Comparison of ENCODE assay signal across 8 cellular contexts in genomic region chr5:119322312-119322947, GRCh38. TPM values are rescaled to one million over a fixed set of nuclear protein-coding genes. Genes with fewer than 3 reads are reported as not detected.
DNase-seq lines count a peak whose midpoint lies in the region; ATAC-seq lines count a peak whose summit lies in the region.

No MANE protein-coding gene starts in this region.

- CTCF ChIA-PET in activated CD4-positive, alpha-beta T cell treated with anti-CD3 and anti-CD28 coated beads for 36 hours (lab: Charles Lee): interaction anchor here (0.6 to 2.4 kb wide), 12 partner anchors 12 to 89 kb away, joined by 3 to 14 read pairs (median 4); no protein-coding TSS in a partner anchor

- H3K27ac Mint-ChIP-seq in activated CD4-positive, alpha-beta T cell treated with anti-CD3 and anti-CD28 coated beads for 36 hours: peak overlapping the region; percentile 94

- H3K27me3 ChIP-seq in SJSA1 (replicated peaks) (no peaks in the 10 kb centered on the region), esophagus (ENCODE audit: control insufficient read depth in 1 of 2, insufficient read depth in 2 of 2, low read length in 2 of 2) (no peaks in the 10 kb centered on the region), subcutaneous abdominal adipose tissue (ENCODE audit: control insufficient read depth in 5 of 5, insufficient read depth in 4 of 5, low read length in 5 of 5) (no peaks in the 10 kb centered on the region)

- no peaks in the 10 kb centered on the region for H3K27me3 Mint-ChIP-seq in activated CD4-positive, alpha-beta T cell treated with anti-CD3 and anti-CD28 coated beads for 36 hours

- H3K9ac ChIP-seq in subcutaneous abdominal adipose tissue (ENCODE audit: low read length in 5 of 5): peak overlapping the region in 1 of 5 donors; percentile 41

- WGBS in esophagus, 2 donors: 66 to 70% methylated on average over 7 of the region's 7 CpGs

- H3K36me3 Mint-ChIP-seq in activated CD4-positive, alpha-beta T cell treated with anti-CD3 and anti-CD28 coated beads for 36 hours (ENCODE audit: low read depth): peaks cover 33% of the 10 kb centered on the region

- ATAC-seq in activated CD4-positive, alpha-beta T cell treated with anti-CD3 and anti-CD28 coated beads for 36 hours: no peak
- ATAC-seq in left lobe of liver: no peak

- peak overlapping the region; percentile 42 for H3K4me3 Mint-ChIP-seq in activated CD4-positive, alpha-beta T cell treated with anti-CD3 and anti-CD28 coated beads for 36 hours

- no peaks in the 10 kb centered on the region for H3K36me3 ChIP-seq in SJSA1
- no peaks in the 10 kb centered on the region for H3K36me3 ChIP-seq in esophagus (ENCODE audit: control insufficient read depth in 2 of 2, insufficient read depth in 2 of 2, low read length in 1 of 2)
- no peaks in the 10 kb centered on the region for H3K36me3 ChIP-seq in subcutaneous abdominal adipose tissue (ENCODE audit: control insufficient read depth in 5 of 5, insufficient read depth in 5 of 5, low read length in 5 of 5)

- peaks cover 96% of the 10 kb centered on the region for H3K4me1 Mint-ChIP-seq in activated CD4-positive, alpha-beta T cell treated with anti-CD3 and anti-CD28 coated beads for 36 hours

- H3K9me3 ChIP-seq in SJSA1 (replicated peaks): no peaks in the 10 kb centered on the region
- H3K9me3 ChIP-seq in esophagus (ENCODE audit: control insufficient read depth in 2 of 2, insufficient read depth in 1 of 2, low read depth in 1 of 2, low read length in 1 of 2): no peaks in the 10 kb centered on the region
- no peaks in the 10 kb centered on the region for H3K9me3 ChIP-seq in subcutaneous abdominal adipose tissue (ENCODE audit: control insufficient read depth in 5 of 5, low read length in 5 of 5)

- POLR2A ChIA-PET in activated CD4-positive, alpha-beta T cell treated with anti-CD3 and anti-CD28 coated beads for 36 hours (lab: Charles Lee): interaction anchor here (0.6 to 1.1 kb wide), 4 partner anchors 10 to 274 kb away, joined by 3 to 5 read pairs (median 4); partner anchors contain the start of gene DMXL1

- H3K27ac ChIP-seq in SJSA1 (peak overlapping the region; percentile 82; the same call in 1 of the 2 replicates), esophagus (ENCODE audit: low read depth in 2 of 2, low read length in 1 of 2) (peak overlapping the region; percentile 38 to 67), subcutaneous abdominal adipose tissue (ENCODE audit: low read depth, low read length) (peak overlapping the region; percentile 79)

- DNase-seq in activated CD4-positive, alpha-beta T cell treated with anti-CD3 and anti-CD28 coated beads for 36 hours: no peak
- no peak for DNase-seq in activated CD4-positive, alpha-beta T cell treated with anti-CD3 and anti-CD28 coated beads, Interleukin-2, amount 50 U/mL, for 48 hours
- DNase-seq in SJSA1 (ENCODE audit: low read depth in 1 of 2, low spot score in 2 of 2) (no peak), HuH-7.5 (ENCODE audit: low spot score) (no peak), left lobe of liver (ENCODE audit: low spot score) (no peak), NCI-H446 (lab: John Stamatoyannopoulos, UW) (no peak)

- H3K4me3 ChIP-seq in SJSA1 (no peak overlapping the region), esophagus (ENCODE audit: low read depth in 1 of 2, low read length in 2 of 2) (no peak overlapping the region), subcutaneous abdominal adipose tissue (ENCODE audit: low read depth in 1 of 5, low read length in 5 of 5) (no peak overlapping the region)

- H3K4me1 ChIP-seq in SJSA1 (replicated peaks): peaks cover 37% of the 10 kb centered on the region
- H3K4me1 ChIP-seq in esophagus (ENCODE audit: control insufficient read depth in 2 of 2, insufficient read depth in 2 of 2, low read length in 1 of 2): peaks cover 0 to 5% of the 10 kb centered on the region in 2 donors
- peaks cover 5 to 55% (median 33%) of the 10 kb centered on the region in 5 donors for H3K4me1 ChIP-seq in subcutaneous abdominal adipose tissue (ENCODE audit: control insufficient read depth in 5 of 5, insufficient read depth in 5 of 5, low read length in 5 of 5)

- intact Hi-C loops in activated CD4-positive, alpha-beta T cell treated with anti-CD3 and anti-CD28 coated beads for 36 hours (cut with DNase I, micrococcal nuclease): no loop called here

- H3K9me3 Mint-ChIP-seq in activated CD4-positive, alpha-beta T cell treated with anti-CD3 and anti-CD28 coated beads for 36 hours (ENCODE audit: low read depth): no peaks in the 10 kb centered on the region

RNA-seq across cellular contexts. Expression of gene TNFAIP8, which starts 33.4 kb away (rescaled TPM):
- 100 to 1,000 TPM; 166 to 171 TPM for total RNA-seq in activated CD4-positive, alpha-beta T cell treated with anti-CD3 and anti-CD28 coated beads for 36 hours
- total RNA-seq in SJSA1 (2014; rRNA removed; shearing (Covaris generic)): 25.4 and 32.1 TPM in 2 replicates
- 10 to 100 TPM; 11.0 to 16.1 TPM for polyA plus RNA-seq in esophagus
- total RNA-seq in left lobe of liver: 2.4 TPM
